23 cellular contexts compared by ENCODE assay signal in genomic region chr10:127943336-127943910, GRCh38. TPM values are rescaled to one million over a fixed set of nuclear protein-coding genes. Genes with fewer than 3 reads are reported as not detected.
DNase-seq lines count a peak whose midpoint lies in the region; TF ChIP-seq lines count a peak whose summit lies in the region.
"Had no signal": no experiment of that assay in that cellular context is flagged by ENCODE, and none has a peak within 500 bp of the region (broad histone marks: within the 10 kb centered on the region; RNA-seq: fewer than 3 reads in every experiment).

No MANE protein-coding gene starts in this region.

- H2BK120ac ChIP-seq in mesenchymal stem cell (ENCODE audit: low read depth, low read length), result peak overlapping the region; percentile 83

- H3K4me2 ChIP-seq in mammary epithelial cell (ENCODE audit: insufficient read depth, low read depth, low read length) (no peak overlapping the region), mesenchymal stem cell (ENCODE audit: low read length, poor library complexity, severe bottlenecking) (no peak overlapping the region)

- peak overlapping the region; percentile 34 for H3K4me3 Mint-ChIP-seq in type B pancreatic cell
- H3K4me3 Mint-ChIP-seq in HFFc6, result no peak overlapping the region
- H3K4me3 Mint-ChIP-seq: CD8-positive, alpha-beta T cell had no signal

- H3K4ac ChIP-seq in mesenchymal stem cell (ENCODE audit: low read depth in 1 of 2, low read length in 2 of 2), result peak overlapping the region; percentile 39 to 67

- H3K27ac Mint-ChIP-seq in type B pancreatic cell (no peak overlapping the region), HFFc6 (no peak overlapping the region)
- H3K27ac Mint-ChIP-seq: CD8-positive, alpha-beta T cell had no signal

- H3K27me3 ChIP-seq in breast epithelium (no peaks in the 10 kb centered on the region), mammary epithelial cell (ENCODE audit: insufficient read depth, low read length) (no peaks in the 10 kb centered on the region), mesenchymal stem cell (ENCODE audit: control insufficient read depth in 1 of 2, insufficient read depth in 1 of 2, low read length in 2 of 2) (no peaks in the 10 kb centered on the region)

- no peak for TF ChIP-seq POLR2A in breast epithelium (IDR thresholded peaks at IDR 0.05)

- H3K36me3 ChIP-seq in breast epithelium, result no peaks in the 10 kb centered on the region
- H3K36me3 ChIP-seq in mammary epithelial cell (ENCODE audit: insufficient read depth, low read length), result no peaks in the 10 kb centered on the region
- no peaks in the 10 kb centered on the region for H3K36me3 ChIP-seq in mesenchymal stem cell (ENCODE audit: control insufficient read depth in 1 of 2, insufficient read depth in 2 of 2, low read depth in 1 of 2, low read length in 2 of 2)

- intact Hi-C loops in breast epithelium (cut with DNase I; ENCODE audit: low total_unique reads) (no loop called here), mammary epithelial cell (cut with micrococcal nuclease) (no loop called here)

- H2BK12ac ChIP-seq in mesenchymal stem cell (ENCODE audit: low read length in 2 of 2), result peak overlapping the region; percentile 69 to 98

- no peaks in the 10 kb centered on the region for H3K79me2 ChIP-seq in mammary epithelial cell (ENCODE audit: insufficient read depth, low read length)

- H3K9ac ChIP-seq in mammary epithelial cell (ENCODE audit: insufficient read depth, low read length), result no peak overlapping the region
- no peak overlapping the region for H3K9ac ChIP-seq in mesenchymal stem cell (ENCODE audit: low read length)

- CTCF ChIA-PET in mammary epithelial cell (lab: Charles Lee; ENCODE audit: low non-redundant PET), result no interaction called here

- H3K27ac ChIP-seq in breast epithelium (peak overlapping the region; percentile 3 to 40), mammary epithelial cell (ENCODE audit: insufficient read depth, low read depth, low read length) (no peak overlapping the region), mesenchymal stem cell (ENCODE audit: low read length, poor library complexity, severe bottlenecking) (no peak overlapping the region)
- H3K27ac ChIP-seq: 22Rv1 had no signal

- H3K4me1 Mint-ChIP-seq in type B pancreatic cell (ENCODE audit: unreplicated experiment), result peaks cover 14% of the 10 kb centered on the region
- no peaks in the 10 kb centered on the region for H3K4me1 Mint-ChIP-seq in HFFc6 (ENCODE audit: low read depth)

- in situ Hi-C loops in mammary epithelial cell (cut with MboI; ENCODE audit: low sequenced_read_pairs in 2 of 2), result no loop called here

- no peak for TF ChIP-seq CTCF in breast epithelium (IDR thresholded peaks at IDR 0.05)
- TF ChIP-seq CTCF in mammary epithelial cell (conservative IDR thresholded peaks at IDR 0.05 in 1 of 2, IDR thresholded peaks at IDR 0.05 in 1 of 2; ENCODE audit: extremely low read depth in 1 of 2, insufficient read depth in 1 of 2, low read depth in 1 of 2, low read length in 2 of 2), result no peak
- no peak for TF ChIP-seq CTCF in type B pancreatic cell (conservative IDR thresholded peaks at IDR 0.05)
- TF ChIP-seq CTCF in HFFc6 (IDR thresholded peaks at IDR 0.05), result no peak

- peak overlapping the region in 1 of 2 experiments; percentile 96 for H3K14ac ChIP-seq in mesenchymal stem cell (ENCODE audit: low read length in 2 of 2)

- H3K79me1 ChIP-seq in mesenchymal stem cell (replicated peaks; ENCODE audit: low read length, poor library complexity, severe bottlenecking), result no peaks in the 10 kb centered on the region

- H3K23ac ChIP-seq in mesenchymal stem cell (ENCODE audit: low read length in 2 of 2), result peak overlapping the region in 1 of 2 experiments; percentile 47

- H3K36me3 Mint-ChIP-seq in type B pancreatic cell, result no peaks in the 10 kb centered on the region
- no peaks in the 10 kb centered on the region; the same call in 1 of the 2 replicates for H3K36me3 Mint-ChIP-seq in HFFc6 (ENCODE audit: low read depth)
- H3K36me3 Mint-ChIP-seq: CD8-positive, alpha-beta T cell; IgD-negative memory B cell had no signal

- no peak overlapping the region for H3K4me3 ChIP-seq in breast epithelium
- H3K4me3 ChIP-seq in mammary epithelial cell (replicated peaks in 1 of 3; ENCODE audit: insufficient read depth in 1 of 3, low read depth in 2 of 3, low read length in 3 of 3), result no peak overlapping the region
- H3K4me3 ChIP-seq in mesenchymal stem cell (ENCODE audit: insufficient read depth in 1 of 2, low read depth in 1 of 2, low read length in 2 of 2), result no peak overlapping the region

- peak overlapping the region; percentile 93 for H4K91ac ChIP-seq in mesenchymal stem cell (ENCODE audit: low read length)

- H3K9me3 Mint-ChIP-seq in type B pancreatic cell (peaks cover 4% of the 10 kb centered on the region), HFFc6 (peaks cover 55% of the 10 kb centered on the region)
- H3K9me3 Mint-ChIP-seq: CD8-positive, alpha-beta T cell had no signal

- no peak overlapping the region for H2AK5ac ChIP-seq in mesenchymal stem cell (ENCODE audit: low read length, severe bottlenecking)

- H3K9me3 ChIP-seq in breast epithelium (no peaks in the 10 kb centered on the region), mammary epithelial cell (replicated peaks; ENCODE audit: insufficient read depth, low read length) (peaks cover 12% of the 10 kb centered on the region), mesenchymal stem cell (ENCODE audit: control insufficient read depth, low read length) (no peaks in the 10 kb centered on the region)

- H3K18ac ChIP-seq in mesenchymal stem cell (ENCODE audit: low read depth in 1 of 2, low read length in 2 of 2), result peak overlapping the region; percentile 58 to 77

- peaks cover 0 to 3% of the 10 kb centered on the region in 2 donors for H3K4me1 ChIP-seq in breast epithelium
- peaks cover 22% of the 10 kb centered on the region for H3K4me1 ChIP-seq in mammary epithelial cell (ENCODE audit: insufficient read depth, low read length)
- H3K4me1 ChIP-seq in mesenchymal stem cell (ENCODE audit: control insufficient read depth, insufficient read depth, low read depth, low read length), result peaks cover 9% of the 10 kb centered on the region

- H2BK15ac ChIP-seq in mesenchymal stem cell (ENCODE audit: low read depth, poor library complexity, severe bottlenecking), result no peak overlapping the region

- no TSS peak for BruUV-seq in mammary epithelial cell (replicated peaks; lab: Mats Ljungman, UMichigan)

- H4K20me1 ChIP-seq in mammary epithelial cell (ENCODE audit: insufficient read depth, low read length), result no peaks in the 10 kb centered on the region

- H4K8ac ChIP-seq in mesenchymal stem cell (ENCODE audit: low read length), result peak overlapping the region; percentile 62

- peaks cover 35% of the 10 kb centered on the region for H3K27me3 Mint-ChIP-seq in type B pancreatic cell
- peaks cover 4% of the 10 kb centered on the region for H3K27me3 Mint-ChIP-seq in HFFc6 (ENCODE audit: insufficient read depth)

- no peak for DNase-seq in breast epithelium (ENCODE audit: low spot score in 2 of 2)
- DNase-seq in mammary epithelial cell, result no peak
- peak; percentile 63 for DNase-seq in dermis blood vessel endothelial cell
- peak; percentile 19 for DNase-seq in mesenchymal stem cell
- no peak for DNase-seq in type B pancreatic cell (ENCODE audit: extremely low spot score, unreplicated experiment)
- DNase-seq in HFFc6, result no peak
- DNase-seq in inferior parietal cortex (ENCODE audit: extremely low spot score), result no peak
- DNase-seq in DMS 273 treated with DMSO at 0.1 percent for 48 hours (lab: John Stamatoyannopoulos, UW), result no peak
- DNase-seq: ACHN; C1 segment of cervical spinal cord; Calu3; CD8-positive, alpha-beta T cell; DMS53; GDM1; GOT3; HCEC 1CT; NCI-H1105; NCI-H2029 treated with DMSO at 0.1 percent for 48 hours; NCI-H524 treated with DMSO at 0.1 percent for 48 hours; NCI-H82; SIG-M5 had no signal

- no peak overlapping the region for H2BK5ac ChIP-seq in mesenchymal stem cell (ENCODE audit: low read depth, low read length, poor library complexity, severe bottlenecking)

- 95% methylated on average over 10 of the region's 10 CpGs for WGBS in mammary epithelial cell (ENCODE audit: low coverage, missing lambda C conversion rate)
- 76% methylated on average over 10 of the region's 10 CpGs for WGBS in mesenchymal stem cell

- H2AFZ ChIP-seq in mammary epithelial cell (ENCODE audit: low read depth, low read length) (no peak overlapping the region), mesenchymal stem cell (ENCODE audit: low read depth, low read length) (no peak overlapping the region)

- dilution Hi-C loops in mammary epithelial cell (cut with HindIII; ENCODE audit: low sequenced_read_pairs), result no loop called here

RNA-seq across cellular contexts. Expression of gene PTPRE, which starts 36.5 kb away (rescaled TPM):
- total RNA-seq in breast epithelium (10 to 100 TPM; 11.8 to 42.9 (median 25.6) TPM), mammary epithelial cell (10 to 100 TPM; 44.2 to 70.5 TPM), dermis blood vessel endothelial cell (178 and 216 TPM in 2 replicates), type B pancreatic cell (ENCODE audit: low replicate concordance) (2.5 and 3.6 TPM in 2 replicates)
- polyA plus RNA-seq in mammary epithelial cell, result 24.1 TPM
- polyA minus RNA-seq in mammary epithelial cell, result 51.7 TPM
- polyA plus RNA-seq in mesenchymal stem cell (2013, experiment 1 of 2), result 20.4 TPM
- polyA plus RNA-seq in mesenchymal stem cell (2013, experiment 2 of 2), result 22.5 TPM
- under 1 TPM in 3 of 6 experiments, not detected in 3; 0.14 to 0.37 (median 0.15) TPM for total RNA-seq in HFFc6 (2021; fragmentation: NEBNext Ultra II Directional; extraction: Animal tissue kit (Norgen Biotek cat#: 25700))

RNA-seq across cellular contexts. Expression of gene CLRN3, which starts 50.7 kb away (rescaled TPM):
- total RNA-seq in breast epithelium, result under 1 TPM in 1 of 3 donors, not detected in 2; 0.98 TPM
- total RNA-seq in mammary epithelial cell, result not detected
- polyA plus RNA-seq in mammary epithelial cell, result not detected
- polyA minus RNA-seq in mammary epithelial cell, result not detected
- total RNA-seq in dermis blood vessel endothelial cell, result 0.19 TPM in 1 of 2 replicates, not detected in the other
- 0.07 TPM for polyA plus RNA-seq in mesenchymal stem cell (2013, experiment 1 of 2)
- polyA plus RNA-seq in mesenchymal stem cell (2013, experiment 2 of 2), result 0.05 TPM
- total RNA-seq in type B pancreatic cell (ENCODE audit: low replicate concordance), result 2.2 and 6.6 TPM in 2 replicates
- total RNA-seq in HFFc6 (2021; fragmentation: NEBNext Ultra II Directional; extraction: Animal tissue kit (Norgen Biotek cat#: 25700)), result not detected
- total RNA-seq: CD8-positive, alpha-beta T cell had no signal
- polyA plus RNA-seq: IgD-negative memory B cell had no signal

Comparison
In these comparisons a context has a peak if more than half of its experiments do, and no peak if none do; other contexts are left out.
1. H3K27ac ChIP-seq: peak in breast epithelium (2 of 2); none in mammary epithelial cell (single experiment) and mesenchymal stem cell (single experiment).
2. DNase-seq: peak in dermis blood vessel endothelial cell (single experiment) and mesenchymal stem cell (single experiment); none in breast epithelium (0 of 2), mammary epithelial cell (single experiment), type B pancreatic cell (single experiment), HFFc6 (single experiment), inferior parietal cortex (single experiment) and DMS 273 treated with DMSO at 0.1 percent for 48 hours (single experiment).